In the genomic region with DNA sequence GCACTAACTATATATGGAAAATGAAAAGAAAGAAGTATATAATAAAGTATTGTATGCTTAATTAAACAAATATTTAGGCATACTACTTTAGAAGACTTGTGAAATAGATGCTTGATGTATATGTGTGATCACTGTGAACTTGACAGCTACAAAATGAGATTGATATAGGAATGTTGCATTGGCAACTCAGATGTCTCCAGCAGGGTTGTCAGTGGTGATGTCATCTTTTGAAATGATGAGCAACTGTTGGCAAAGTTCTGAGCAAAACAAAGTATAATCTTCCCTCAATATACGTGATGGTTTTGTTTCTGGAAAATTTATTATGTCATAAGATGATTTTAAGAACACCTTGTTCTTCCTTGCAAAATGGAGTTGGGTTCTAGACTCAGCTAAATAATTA, we compare ENCODE assay signal across 22 cellular contexts.
DNase-seq lines count a peak whose midpoint lies in the region; ATAC-seq lines count a peak whose summit lies in the region.
"Had no signal": no experiment of that assay in that cellular context is flagged by ENCODE, and none has a peak within 500 bp of the region (broad histone marks: within the 10 kb centered on the region; RNA-seq: fewer than 3 reads in every experiment).

No MANE protein-coding gene starts in this region.

- ATAC-seq in central memory CD8-positive, alpha-beta T cell (replicated peaks; ENCODE audit: extremely low read depth, poor library complexity, severe bottlenecking), result no peak
- no peak for ATAC-seq in HG03159 (IDR thresholded peaks at IDR 0.05; ENCODE audit: unreplicated experiment)
- no peak for ATAC-seq in HG03095 (IDR thresholded peaks at IDR 0.05; ENCODE audit: unreplicated experiment)
- no peak for ATAC-seq in HG02642 (IDR thresholded peaks at IDR 0.05; ENCODE audit: poor library complexity, unreplicated experiment)
- ATAC-seq: body of pancreas; left lung; naive thymus-derived CD8-positive, alpha-beta T cell; stimulated activated naive CD8-positive, alpha-beta T cell treated with anti-CD3 and anti-CD28 coated beads, Interleukin-15, amount 100 ng/mL, for 72 hours had no signal

- peak; percentile 23 for DNase-seq in HCEC 1CT
- DNase-seq in NCI-H226, result peak; percentile 37
- DNase-seq in central memory CD8-positive, alpha-beta T cell (ENCODE audit: low spot score in 2 of 2), result no peak
- peak; percentile 21 for DNase-seq in kidney tubule cell (ENCODE audit: low spot score)
- DNase-seq in activated T-cell treated with anti-CD3 and anti-CD28 coated beads, Interleukin-2, amount 50 U/mL, for 24 hours, result no peak
- DNase-seq: activated effector memory CD4-positive, alpha-beta T cell treated with anti-CD3 and anti-CD28 coated beads, Interleukin-2, amount 50 U/mL, for 16 hours; activated T-cell treated with anti-CD3 and anti-CD28 coated beads for 4 hours; body of pancreas; hippocampal formation; immature natural killer cell; left lung; naive thymus-derived CD8-positive, alpha-beta T cell; NCI-H1417; NCI-H446; NCI-H774; occipital lobe; stimulated activated naive CD8-positive, alpha-beta T cell treated with anti-CD3 and anti-CD28 coated beads, Interleukin-15, amount 100 ng/mL, for 72 hours; thyroid gland had no signal

- H3K36me3 Mint-ChIP-seq in central memory CD8-positive, alpha-beta T cell (ENCODE audit: insufficient read depth), result peaks cover 7% of the 10 kb centered on the region
- peaks cover 27% of the 10 kb centered on the region for H3K36me3 Mint-ChIP-seq in activated T-cell treated with anti-CD3 and anti-CD28 coated beads, Interleukin-2, amount 50 U/mL, for 24 hours (ENCODE audit: low read depth)

- H3K4me1 Mint-ChIP-seq in central memory CD8-positive, alpha-beta T cell, result peaks cover 70% of the 10 kb centered on the region
- peaks cover 63% of the 10 kb centered on the region for H3K4me1 Mint-ChIP-seq in activated T-cell treated with anti-CD3 and anti-CD28 coated beads, Interleukin-2, amount 50 U/mL, for 24 hours (ENCODE audit: low read depth)

- no peaks in the 10 kb centered on the region for H3K27me3 Mint-ChIP-seq in central memory CD8-positive, alpha-beta T cell
- no peaks in the 10 kb centered on the region for H3K27me3 Mint-ChIP-seq in activated T-cell treated with anti-CD3 and anti-CD28 coated beads, Interleukin-2, amount 50 U/mL, for 24 hours
- H3K27me3 Mint-ChIP-seq: naive thymus-derived CD8-positive, alpha-beta T cell; stimulated activated naive CD8-positive, alpha-beta T cell treated with anti-CD3 and anti-CD28 coated beads, Interleukin-15, amount 100 ng/mL, for 72 hours had no signal

- no peaks in the 10 kb centered on the region for H3K9me3 Mint-ChIP-seq in central memory CD8-positive, alpha-beta T cell
- H3K9me3 Mint-ChIP-seq in activated T-cell treated with anti-CD3 and anti-CD28 coated beads, Interleukin-2, amount 50 U/mL, for 24 hours, result no peaks in the 10 kb centered on the region
- H3K9me3 Mint-ChIP-seq: immature natural killer cell; naive thymus-derived CD8-positive, alpha-beta T cell; T-helper 1 cell treated with Interleukin-12 subunit alpha and Interleukin-12 subunit beta and Interleukin-4 antibody, amounts not matched to agents 30 μg/mL and 1 μg/mL, for 36 hours had no signal

- no peak overlapping the region for H3K4me3 Mint-ChIP-seq in central memory CD8-positive, alpha-beta T cell
- no peak overlapping the region for H3K4me3 Mint-ChIP-seq in activated T-cell treated with anti-CD3 and anti-CD28 coated beads, Interleukin-2, amount 50 U/mL, for 24 hours
- H3K4me3 Mint-ChIP-seq: stimulated activated naive CD8-positive, alpha-beta T cell treated with anti-CD3 and anti-CD28 coated beads, Interleukin-15, amount 100 ng/mL, for 72 hours; T-helper 1 cell treated with Interleukin-12 subunit alpha and Interleukin-12 subunit beta and Interleukin-4 antibody, amounts not matched to agents 30 μg/mL and 1 μg/mL, for 36 hours had no signal

- H3K27ac Mint-ChIP-seq in central memory CD8-positive, alpha-beta T cell (ENCODE audit: low read depth), result peak overlapping the region; percentile 52
- no peak overlapping the region for H3K27ac Mint-ChIP-seq in activated T-cell treated with anti-CD3 and anti-CD28 coated beads, Interleukin-2, amount 50 U/mL, for 24 hours
- H3K27ac Mint-ChIP-seq: T-helper 1 cell treated with Interleukin-12 subunit alpha and Interleukin-12 subunit beta and Interleukin-4 antibody, amounts not matched to agents 30 μg/mL and 1 μg/mL, for 36 hours had no signal

Comparison
In these comparisons a context has a peak if more than half of its experiments do, and no peak if none do; other contexts are left out.
1. DNase-seq: peak in HCEC 1CT (single experiment), NCI-H226 (single experiment) and kidney tubule cell (single experiment); none in central memory CD8-positive, alpha-beta T cell (0 of 2) and activated T-cell treated with anti-CD3 and anti-CD28 coated beads, Interleukin-2, amount 50 U/mL, for 24 hours (single experiment).